Comparison of ENCODE assay signal across 27 cellular contexts in the genomic region with DNA sequence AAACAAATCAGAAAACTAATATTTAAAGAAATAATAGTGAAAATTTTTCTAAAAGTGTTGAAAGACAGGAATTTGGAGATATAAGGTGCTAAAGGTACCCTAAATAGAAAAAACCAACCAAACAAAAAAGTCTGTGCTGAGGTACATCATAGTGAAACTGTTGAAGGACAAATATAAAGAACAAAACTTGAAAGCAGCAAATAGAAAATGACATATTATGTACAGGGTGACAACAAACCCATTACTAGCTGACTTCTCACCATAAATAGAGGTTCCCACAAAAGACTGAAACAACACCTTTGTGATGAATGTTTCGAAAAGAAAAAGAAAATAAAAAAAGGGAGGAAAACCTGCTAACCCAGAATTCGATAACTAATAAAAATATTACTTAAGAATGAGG.
DNase-seq lines count a peak whose midpoint lies in the region; ATAC-seq lines count a peak whose summit lies in the region.
"Had no signal": no experiment of that assay in that cellular context is flagged by ENCODE, and none has a peak within 500 bp of the region (broad histone marks: within the 10 kb centered on the region; RNA-seq: fewer than 3 reads in every experiment).

No MANE protein-coding gene starts in this region.

- H3K4me1 Mint-ChIP-seq in activated CD4-positive, alpha-beta T cell treated with anti-CD3 and anti-CD28 coated beads for 36 hours, result no peaks in the 10 kb centered on the region
- H3K4me1 Mint-ChIP-seq: central memory CD8-positive, alpha-beta T cell had no signal

- no peaks in the 10 kb centered on the region for H3K9me3 Mint-ChIP-seq in activated CD4-positive, alpha-beta T cell treated with anti-CD3 and anti-CD28 coated beads for 36 hours (ENCODE audit: low read depth)
- H3K9me3 Mint-ChIP-seq: activated naive CD4-positive, alpha-beta T cell treated with anti-CD3 and anti-CD28 coated beads, Interleukin-2, amount 50 U/mL, for 72 hours; central memory CD8-positive, alpha-beta T cell had no signal

- no peaks in the 10 kb centered on the region for H3K27me3 ChIP-seq in ACC112 (ENCODE audit: insufficient read depth, low read length)
- H3K27me3 ChIP-seq: ascending aorta, dorsolateral prefrontal cortex, neutrophil, upper lobe of right lung had no signal

- H3K36me3 Mint-ChIP-seq in activated CD4-positive, alpha-beta T cell treated with anti-CD3 and anti-CD28 coated beads for 36 hours (ENCODE audit: low read depth), result no peaks in the 10 kb centered on the region
- H3K36me3 Mint-ChIP-seq: activated naive CD4-positive, alpha-beta T cell treated with anti-CD3 and anti-CD28 coated beads, Interleukin-2, amount 50 U/mL, for 72 hours had no signal

- no peaks in the 10 kb centered on the region for H3K27me3 Mint-ChIP-seq in activated CD4-positive, alpha-beta T cell treated with anti-CD3 and anti-CD28 coated beads for 36 hours

- H3K27ac ChIP-seq in ACC112 (ENCODE audit: low read depth, low read length), result peak overlapping the region; percentile 81
- H3K27ac ChIP-seq: ascending aorta, dorsolateral prefrontal cortex, neutrophil, PC-9, psoas muscle, upper lobe of right lung had no signal

- H3K36me3 ChIP-seq in ACC112 (ENCODE audit: insufficient read depth, low read length), result no peaks in the 10 kb centered on the region
- H3K36me3 ChIP-seq: ascending aorta, neutrophil, upper lobe of right lung had no signal

- no peak overlapping the region for H3K27ac Mint-ChIP-seq in activated CD4-positive, alpha-beta T cell treated with anti-CD3 and anti-CD28 coated beads for 36 hours
- H3K27ac Mint-ChIP-seq: activated naive CD4-positive, alpha-beta T cell treated with anti-CD3 and anti-CD28 coated beads, Interleukin-2, amount 50 U/mL, for 72 hours had no signal

- ATAC-seq in GM18861 (IDR thresholded peaks at IDR 0.05; ENCODE audit: unreplicated experiment), result peak; percentile 55
- peak; percentile 72 for ATAC-seq in GM21786 (IDR thresholded peaks at IDR 0.05; ENCODE audit: unreplicated experiment)
- ATAC-seq in HG03469 (IDR thresholded peaks at IDR 0.05; ENCODE audit: unreplicated experiment), result peak; percentile 54
- no peak for ATAC-seq in activated CD4-positive, alpha-beta T cell treated with anti-CD3 and anti-CD28 coated beads for 36 hours
- ATAC-seq: psoas muscle, upper lobe of right lung had no signal

- peaks cover 26% of the 10 kb centered on the region for H3K4me1 ChIP-seq in ACC112 (ENCODE audit: control insufficient read depth, insufficient read depth, low read length, unreplicated experiment)
- H3K4me1 ChIP-seq: ascending aorta, psoas muscle, upper lobe of right lung had no signal

- intact Hi-C loops in activated CD4-positive, alpha-beta T cell treated with anti-CD3 and anti-CD28 coated beads for 36 hours (cut with DNase I, micrococcal nuclease), result no loop called here

- no peak overlapping the region for H3K4me3 Mint-ChIP-seq in activated CD4-positive, alpha-beta T cell treated with anti-CD3 and anti-CD28 coated beads for 36 hours
- H3K4me3 Mint-ChIP-seq: central memory CD8-positive, alpha-beta T cell had no signal

- H3K79me2 ChIP-seq in ACC112 (ENCODE audit: control insufficient read depth, insufficient read depth, low read length, unreplicated experiment), result no peaks in the 10 kb centered on the region

- CTCF ChIA-PET in activated CD4-positive, alpha-beta T cell treated with anti-CD3 and anti-CD28 coated beads for 36 hours (lab: Charles Lee), result no interaction called here

- H2AFZ ChIP-seq in ACC112 (ENCODE audit: low read length, unreplicated experiment), result peak overlapping the region; percentile 66

- POLR2A ChIA-PET in activated CD4-positive, alpha-beta T cell treated with anti-CD3 and anti-CD28 coated beads for 36 hours (lab: Charles Lee), result no interaction called here

- H3K4me3 ChIP-seq in ACC112 (ENCODE audit: low read depth, low read length), result no peak overlapping the region
- H3K4me3 ChIP-seq: ascending aorta, dorsolateral prefrontal cortex, PC-9, psoas muscle, upper lobe of right lung had no signal

- no peak for DNase-seq in COLO829 (ENCODE audit: low spot score)
- DNase-seq in NCI-H1694 (lab: John Stamatoyannopoulos, UW), result no peak
- no peak for DNase-seq in NCI-H2196 (lab: John Stamatoyannopoulos, UW; ENCODE audit: unreplicated experiment)
- no peak for DNase-seq in activated CD4-positive, alpha-beta T cell treated with anti-CD3 and anti-CD28 coated beads for 36 hours
- DNase-seq: 8988T; activated CD4-positive, alpha-beta T cell treated with anti-CD3 and anti-CD28 coated beads for 4 hours; activated T-cell treated with anti-CD3 and anti-CD28 coated beads, Interleukin-2, amount 50 U/mL, for 48 hours; Caco-2; DMS79 treated with DMSO at 0.1 percent for 48 hours; dorsolateral prefrontal cortex; glutamatergic neuron; KG1; NCI-H1930; NCI-H345; psoas muscle; substantia nigra; T-helper 1 cell; upper lobe of right lung had no signal
